1 cellular context compared by ENCODE assay signal in genomic region chrX:114508836-114509235, GRCh38.
TF ChIP-seq lines count a peak whose summit lies in the region.

No MANE protein-coding gene starts in this region.

TF ChIP-seq in HepG2, 621 proteins besides CTCF, POLR2A, EP300 and RAD21 (continued from another document):
- TF ChIP-seq, protein P1, sequence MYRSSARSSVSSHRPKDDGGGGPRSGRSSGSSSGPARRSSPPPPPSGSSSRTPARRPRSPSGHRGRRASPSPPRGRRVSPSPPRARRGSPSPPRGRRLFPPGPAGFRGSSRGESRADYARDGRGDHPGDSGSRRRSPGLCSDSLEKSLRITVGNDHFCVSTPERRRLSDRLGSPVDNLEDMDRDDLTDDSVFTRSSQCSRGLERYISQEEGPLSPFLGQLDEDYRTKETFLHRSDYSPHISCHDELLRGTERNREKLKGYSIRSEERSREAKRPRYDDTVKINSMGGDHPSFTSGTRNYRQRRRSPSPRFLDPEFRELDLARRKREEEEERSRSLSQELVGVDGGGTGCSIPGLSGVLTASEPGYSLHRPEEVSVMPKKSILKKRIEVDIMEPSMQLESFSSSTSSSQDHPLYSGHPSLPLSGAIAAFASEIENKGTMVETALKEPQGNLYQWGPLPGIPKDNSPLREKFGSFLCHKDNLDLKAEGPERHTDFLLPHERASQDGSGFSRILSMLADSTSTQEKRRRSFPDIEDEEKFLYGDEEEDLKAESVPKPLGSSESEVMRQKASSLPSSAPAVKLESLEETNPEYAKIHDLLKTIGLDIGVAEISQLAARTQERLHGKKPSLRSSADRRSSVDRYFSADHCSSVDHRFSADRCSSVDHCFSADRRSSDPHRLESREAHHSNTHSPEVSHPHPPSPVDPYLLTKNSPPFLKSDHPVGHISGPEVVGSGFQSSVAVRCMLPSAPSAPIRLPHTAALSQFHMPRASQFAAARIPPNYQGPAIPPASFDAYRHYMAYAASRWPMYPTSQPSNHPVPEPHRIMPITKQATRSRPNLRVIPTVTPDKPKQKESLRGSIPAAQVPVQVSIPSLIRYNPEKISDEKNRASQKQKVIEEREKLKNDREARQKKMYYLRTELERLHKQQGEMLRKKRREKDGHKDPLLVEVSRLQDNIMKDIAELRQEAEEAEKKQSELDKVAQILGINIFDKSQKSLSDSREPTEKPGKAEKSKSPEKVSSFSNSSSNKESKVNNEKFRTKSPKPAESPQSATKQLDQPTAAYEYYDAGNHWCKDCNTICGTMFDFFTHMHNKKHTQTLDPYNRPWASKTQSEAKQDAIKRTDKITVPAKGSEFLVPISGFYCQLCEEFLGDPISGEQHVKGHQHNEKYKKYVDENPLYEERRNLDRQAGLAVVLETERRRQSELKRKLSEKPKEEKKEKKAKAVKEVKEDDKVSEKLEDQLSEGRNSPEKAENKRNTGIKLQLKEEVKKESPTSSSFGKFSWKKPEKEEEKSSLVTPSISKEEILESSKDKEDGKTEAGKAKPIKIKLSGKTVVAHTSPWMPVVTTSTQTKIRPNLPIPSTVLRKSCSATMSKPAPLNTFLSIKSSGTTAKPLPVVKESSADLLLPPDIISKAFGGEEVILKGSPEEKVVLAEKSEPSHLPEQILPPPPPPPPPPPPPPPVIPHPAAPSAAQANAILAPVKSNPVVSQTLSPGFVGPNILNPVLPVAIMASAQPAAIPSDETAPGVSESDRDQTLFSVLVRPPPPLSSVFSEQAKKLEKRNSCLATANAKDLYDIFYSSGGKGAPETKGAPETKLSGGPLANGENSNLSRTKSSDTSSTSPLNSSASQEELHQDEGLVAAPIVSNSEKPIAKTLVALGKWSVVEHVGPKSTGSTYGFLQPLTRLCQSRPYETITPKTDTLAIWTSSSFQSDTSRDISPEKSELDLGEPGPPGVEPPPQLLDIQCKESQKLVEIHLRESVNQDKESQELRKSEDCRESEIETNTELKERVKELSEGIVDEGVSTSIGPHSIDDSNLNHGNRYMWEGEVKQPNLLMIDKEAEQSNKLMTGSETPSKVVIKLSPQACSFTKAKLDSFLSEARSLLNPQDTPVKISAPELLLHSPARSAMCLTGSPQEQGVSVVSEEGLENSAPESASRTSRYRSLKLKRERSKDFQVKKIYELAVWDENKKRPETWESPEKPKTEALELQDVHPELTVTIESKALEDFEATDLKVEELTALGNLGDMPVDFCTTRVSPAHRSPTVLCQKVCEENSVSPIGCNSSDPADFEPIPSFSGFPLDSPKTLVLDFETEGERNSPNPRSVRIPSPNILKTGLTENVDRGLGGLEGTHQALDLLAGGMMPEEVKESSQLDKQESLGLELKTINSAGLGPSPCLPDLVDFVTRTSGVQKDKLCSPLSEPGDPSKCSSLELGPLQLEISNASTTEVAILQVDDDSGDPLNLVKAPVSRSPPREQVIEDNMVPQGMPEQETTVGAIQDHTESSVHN (CRISPR knock-in tag; IDR thresholded peaks at IDR 0.05), result no peak
- TF ChIP-seq MTF2 (CRISPR knock-in tag; IDR thresholded peaks at IDR 0.05; ENCODE audit: borderline replicate concordance) (no peak), ZFP41 (CRISPR knock-in tag; IDR thresholded peaks at IDR 0.05; ENCODE audit: borderline replicate concordance) (no peak), EZH2 (conservative IDR thresholded peaks at IDR 0.05; ENCODE audit: low read depth, low read length) (no peak), MAFK (conservative IDR thresholded peaks at IDR 0.05 in 1 of 2, IDR thresholded peaks at IDR 0.05 in 1 of 2; ENCODE audit: low read length in 2 of 2) (peak in 1 of 2 experiments; percentile 73; a peak in 3 of 4 replicates), ZNF775 (CRISPR knock-in tag; IDR thresholded peaks at IDR 0.05; ENCODE audit: borderline replicate concordance) (no peak)
- TF ChIP-seq, protein P2, sequence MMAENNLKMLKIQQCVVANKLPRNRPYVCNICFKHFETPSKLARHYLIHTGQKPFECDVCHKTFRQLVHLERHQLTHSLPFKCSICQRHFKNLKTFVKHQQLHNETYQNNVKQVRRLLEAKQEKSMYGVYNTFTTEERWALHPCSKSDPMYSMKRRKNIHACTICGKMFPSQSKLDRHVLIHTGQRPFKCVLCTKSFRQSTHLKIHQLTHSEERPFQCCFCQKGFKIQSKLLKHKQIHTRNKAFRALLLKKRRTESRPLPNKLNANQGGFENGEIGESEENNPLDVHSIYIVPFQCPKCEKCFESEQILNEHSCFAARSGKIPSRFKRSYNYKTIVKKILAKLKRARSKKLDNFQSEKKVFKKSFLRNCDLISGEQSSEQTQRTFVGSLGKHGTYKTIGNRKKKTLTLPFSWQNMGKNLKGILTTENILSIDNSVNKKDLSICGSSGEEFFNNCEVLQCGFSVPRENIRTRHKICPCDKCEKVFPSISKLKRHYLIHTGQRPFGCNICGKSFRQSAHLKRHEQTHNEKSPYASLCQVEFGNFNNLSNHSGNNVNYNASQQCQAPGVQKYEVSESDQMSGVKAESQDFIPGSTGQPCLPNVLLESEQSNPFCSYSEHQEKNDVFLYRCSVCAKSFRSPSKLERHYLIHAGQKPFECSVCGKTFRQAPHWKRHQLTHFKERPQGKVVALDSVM (CRISPR knock-in tag; IDR thresholded peaks at IDR 0.05), result no peak
